16 cellular contexts compared by ENCODE assay signal in genomic region chr4:172838943-172839342, GRCh38.
DNase-seq lines count a peak whose midpoint lies in the region; ATAC-seq and TF ChIP-seq lines count a peak whose summit lies in the region.
"Had no signal": no experiment of that assay in that cellular context is flagged by ENCODE, and none has a peak within 500 bp of the region (broad histone marks: within the 10 kb centered on the region; RNA-seq: fewer than 3 reads in every experiment).

No MANE protein-coding gene starts in this region.

- H3K79me1 ChIP-seq in IMR-90 (ENCODE audit: low read depth in 1 of 2, low read length in 2 of 2), result no peaks in the 10 kb centered on the region

- H2AK9ac ChIP-seq in IMR-90 (replicated peaks; ENCODE audit: low read depth, low read length, poor library complexity), result no peak overlapping the region

- no peak overlapping the region for H3K4me2 ChIP-seq in IMR-90 (ENCODE audit: low read depth, low read length)
- H3K4me2 ChIP-seq: A549 had no signal

- no peak overlapping the region for H3K18ac ChIP-seq in IMR-90 (ENCODE audit: low read depth, low read length)

- H3K9ac ChIP-seq in IMR-90 (ENCODE audit: low read depth, low read length), result no peak overlapping the region
- H3K9ac ChIP-seq: BLaER1 treated with 17β-estradiol and CSF1 and Interleukin-3, amounts not matched to agents 10 nM and 100 nM had no signal

- dilution Hi-C loops in IMR-90 (cut with HindIII; ENCODE audit: low sequenced_read_pairs, unreplicated experiment), result no loop called here

- TF ChIP-seq POLR2A in IMR-90 (IDR thresholded peaks at IDR 0.05; ENCODE audit: low read depth, low read length), result no peak
- no peak for TF ChIP-seq POLR2A in esophagus muscularis mucosa (IDR thresholded peaks at IDR 0.05; ENCODE audit: low read depth)

- H3K9me3 ChIP-seq in IMR-90 (ENCODE audit: control insufficient read depth, insufficient read depth, low read length) (no peaks in the 10 kb centered on the region), esophagus muscularis mucosa (no peaks in the 10 kb centered on the region), mucosa of descending colon (no peaks in the 10 kb centered on the region)
- H3K9me3 ChIP-seq: BLaER1 treated with 17β-estradiol and CSF1 and Interleukin-3, amounts not matched to agents 10 nM and 100 nM; Caco-2 had no signal

- peaks cover 4% of the 10 kb centered on the region; the same call in 1 of the 2 replicates for H3K9me1 ChIP-seq in IMR-90 (ENCODE audit: insufficient read depth, low read length)

- 0 out of 2 replicates have a peak overlapping the region, but pooled peaks have one; percentile 34 for H3K4ac ChIP-seq in IMR-90 (ENCODE audit: low read depth, low read length)

- H3K4me3 ChIP-seq in IMR-90 (ENCODE audit: insufficient read depth, low read depth, low read length) (no peak overlapping the region), esophagus muscularis mucosa (no peak overlapping the region), mucosa of descending colon (no peak overlapping the region)
- H3K4me3 ChIP-seq: A549; BLaER1 treated with 17β-estradiol and CSF1 and Interleukin-3, amounts not matched to agents 10 nM and 100 nM had no signal

- in situ Hi-C loops in IMR-90 (cut with MboI; ENCODE audit: low sequenced_read_pairs), result no loop called here

- no peak for TF ChIP-seq EP300 in esophagus muscularis mucosa (IDR thresholded peaks at IDR 0.05)

- POLR2A ChIA-PET in IMR-90 (lab: Charles Lee; ENCODE audit: unreplicated experiment), result no interaction called here

- no peak overlapping the region for H3K23ac ChIP-seq in IMR-90 (ENCODE audit: low read depth, low read length)

- H2AFZ ChIP-seq in IMR-90 (replicated peaks; ENCODE audit: low read length, poor library complexity), result no peak overlapping the region

- H3K56ac ChIP-seq in IMR-90 (ENCODE audit: extremely low read depth, insufficient read depth, low read length), result no peak overlapping the region

- H3K36me3 ChIP-seq in IMR-90 (ENCODE audit: control insufficient read depth, insufficient read depth, low read length) (no peaks in the 10 kb centered on the region), esophagus muscularis mucosa (no peaks in the 10 kb centered on the region), mucosa of descending colon (ENCODE audit: low read depth) (no peaks in the 10 kb centered on the region)
- H3K36me3 ChIP-seq: BLaER1 treated with 17β-estradiol and CSF1 and Interleukin-3, amounts not matched to agents 10 nM and 100 nM had no signal

- no peak overlapping the region; a peak in 1 of 4 replicates for H4K8ac ChIP-seq in IMR-90 (ENCODE audit: low read depth in 2 of 2, low read length in 2 of 2)

- H2AK5ac ChIP-seq in IMR-90 (ENCODE audit: low read depth, low read length), result no peak overlapping the region

- TF ChIP-seq RAD21 in IMR-90 (IDR thresholded peaks at IDR 0.05; ENCODE audit: low read length), result no peak

- H2BK15ac ChIP-seq in IMR-90 (ENCODE audit: low read depth, low read length), result no peak overlapping the region

- CTCF ChIA-PET in IMR-90 (lab: Yijun Ruan, JAX), result no interaction called here

- TF ChIP-seq CTCF in IMR-90 (conservative IDR thresholded peaks at IDR 0.05; ENCODE audit: low read depth, low read length) (no peak), esophagus muscularis mucosa (IDR thresholded peaks at IDR 0.05) (no peak), mucosa of descending colon (IDR thresholded peaks at IDR 0.05) (no peak)

- H3K27ac ChIP-seq in IMR-90 (ENCODE audit: insufficient read depth, low read length) (no peak overlapping the region), esophagus muscularis mucosa (replicated peaks in 1 of 4) (no peak overlapping the region)
- H3K27ac ChIP-seq: 22Rv1, C4-2B had no signal

- H4K20me1 ChIP-seq in IMR-90 (ENCODE audit: insufficient read depth, low read length), result no peaks in the 10 kb centered on the region
- H4K20me1 ChIP-seq: BLaER1 treated with 17β-estradiol and CSF1 and Interleukin-3, amounts not matched to agents 10 nM and 100 nM had no signal

- WGBS in IMR-90 (ENCODE audit: extremely low coverage in 2 of 2, insufficient read length in 1 of 2), 2 experiments, result no CpG with 5 or more reads among the region's 3 CpGs
- WGBS in esophagus muscularis mucosa, result 82% methylated on average over 3 of the region's 3 CpGs

- BruUV-seq in IMR-90 (replicated peaks; lab: Mats Ljungman, UMichigan), result no TSS peak

- no peak for ATAC-seq in IMR-90 (ENCODE audit: low read depth)
- ATAC-seq in mucosa of descending colon, result peak; percentile 51
- ATAC-seq: A549; CD8-positive, alpha-beta T cell had no signal

- peak overlapping the region; percentile 52 for H2BK120ac ChIP-seq in IMR-90 (ENCODE audit: low read depth, low read length)

- H3K27me3 ChIP-seq in IMR-90 (ENCODE audit: control insufficient read depth, insufficient read depth, low read length) (no peaks in the 10 kb centered on the region), esophagus muscularis mucosa (no peaks in the 10 kb centered on the region)
- H3K27me3 ChIP-seq: BLaER1 treated with 17β-estradiol and CSF1 and Interleukin-3, amounts not matched to agents 10 nM and 100 nM had no signal

- H4K91ac ChIP-seq in IMR-90 (ENCODE audit: insufficient read depth, low read depth, low read length), result peak overlapping the region; percentile 18; the same call in 1 of the 2 replicates

- H2BK5ac ChIP-seq in IMR-90 (ENCODE audit: low read depth, low read length, poor library complexity, severe bottlenecking), result no peak overlapping the region

- no peak overlapping the region for H4K5ac ChIP-seq in IMR-90 (ENCODE audit: low read depth, low read length)

- H3K4me1 ChIP-seq in IMR-90 (ENCODE audit: control insufficient read depth, insufficient read depth, low read length), result peaks cover 5% of the 10 kb centered on the region; the same call in 1 of the 2 replicates
- peaks cover 0 to 17% (median 4%) of the 10 kb centered on the region in 4 donors for H3K4me1 ChIP-seq in esophagus muscularis mucosa
- no peaks in the 10 kb centered on the region for H3K4me1 ChIP-seq in mucosa of descending colon (ENCODE audit: low read depth)
- H3K4me1 ChIP-seq: Caco-2 had no signal

- H2BK20ac ChIP-seq in IMR-90 (ENCODE audit: low read depth, low read length), result no peak overlapping the region; the same call in 1 of the 2 replicates

- no peak for DNase-seq in IMR-90
- peak; percentile 57 for DNase-seq in esophagus muscularis mucosa (ENCODE audit: extremely low spot score)
- peak in 1 of 3 donors; percentile 9 for DNase-seq in mucosa of descending colon
- no peak for DNase-seq in activated effector memory CD4-positive, alpha-beta T cell treated with anti-CD3 and anti-CD28 coated beads, Interleukin-2, amount 50 U/mL, for 16 hours
- DNase-seq in HCEC 1CT, result no peak
- DNase-seq: AML-193; Caco-2; Calu3; CD4-positive, alpha-beta T cell; CD8-positive, alpha-beta T cell; DMS79 treated with DMSO at 0.1 percent for 48 hours; GF-D8 had no signal

- intact Hi-C loops in IMR-90 (cut with micrococcal nuclease), result no loop called here
- intact Hi-C loops in esophagus muscularis mucosa (cut with DNase I), result loop anchor here (10.0 kb wide), 1 partner anchor 994 kb away; no protein-coding TSS in a partner anchor
- intact Hi-C loops in mucosa of descending colon (cut with DNase I, micrococcal nuclease), result no loop called here

- no peak overlapping the region for H3K14ac ChIP-seq in IMR-90 (replicated peaks; ENCODE audit: low read depth, low read length)

TF ChIP-seq in IMR-90, 13 proteins besides CTCF, POLR2A, EP300 and RAD21:
- TF ChIP-seq MAFK (IDR thresholded peaks at IDR 0.05; ENCODE audit: low read depth, low read length) (no peak), MAZ (IDR thresholded peaks at IDR 0.05; ENCODE audit: borderline replicate concordance, low read depth, low read length) (no peak), SMC3 (IDR thresholded peaks at IDR 0.05; ENCODE audit: low read depth, low read length) (no peak), MXI1 (IDR thresholded peaks at IDR 0.05; ENCODE audit: borderline replicate concordance, low read depth, low read length) (no peak), BHLHE40 (IDR thresholded peaks at IDR 0.05; ENCODE audit: low read depth, low read length) (no peak), FOS (IDR thresholded peaks at IDR 0.05; ENCODE audit: low read depth, low read length) (no peak), CHD1 (IDR thresholded peaks at IDR 0.05; ENCODE audit: low read depth, low read length) (no peak), RCOR1 (IDR thresholded peaks at IDR 0.05; ENCODE audit: insufficient replicate concordance, low read length) (no peak), NFE2L2 (IDR thresholded peaks at IDR 0.05; ENCODE audit: low read depth, low read length) (no peak), CEBPB (IDR thresholded peaks at IDR 0.05; ENCODE audit: low read depth, low read length) (no peak), RFX5 (IDR thresholded peaks at IDR 0.05; ENCODE audit: low read depth, low read length) (no peak)
- TF ChIP-seq, protein P1, sequence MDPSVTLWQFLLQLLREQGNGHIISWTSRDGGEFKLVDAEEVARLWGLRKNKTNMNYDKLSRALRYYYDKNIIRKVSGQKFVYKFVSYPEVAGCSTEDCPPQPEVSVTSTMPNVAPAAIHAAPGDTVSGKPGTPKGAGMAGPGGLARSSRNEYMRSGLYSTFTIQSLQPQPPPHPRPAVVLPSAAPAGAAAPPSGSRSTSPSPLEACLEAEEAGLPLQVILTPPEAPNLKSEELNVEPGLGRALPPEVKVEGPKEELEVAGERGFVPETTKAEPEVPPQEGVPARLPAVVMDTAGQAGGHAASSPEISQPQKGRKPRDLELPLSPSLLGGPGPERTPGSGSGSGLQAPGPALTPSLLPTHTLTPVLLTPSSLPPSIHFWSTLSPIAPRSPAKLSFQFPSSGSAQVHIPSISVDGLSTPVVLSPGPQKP (IDR thresholded peaks at IDR 0.05; ENCODE audit: borderline replicate concordance, low read depth, low read length), result no peak
- TF ChIP-seq, protein P2, sequence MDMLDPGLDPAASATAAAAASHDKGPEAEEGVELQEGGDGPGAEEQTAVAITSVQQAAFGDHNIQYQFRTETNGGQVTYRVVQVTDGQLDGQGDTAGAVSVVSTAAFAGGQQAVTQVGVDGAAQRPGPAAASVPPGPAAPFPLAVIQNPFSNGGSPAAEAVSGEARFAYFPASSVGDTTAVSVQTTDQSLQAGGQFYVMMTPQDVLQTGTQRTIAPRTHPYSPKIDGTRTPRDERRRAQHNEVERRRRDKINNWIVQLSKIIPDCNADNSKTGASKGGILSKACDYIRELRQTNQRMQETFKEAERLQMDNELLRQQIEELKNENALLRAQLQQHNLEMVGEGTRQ (IDR thresholded peaks at IDR 0.05; ENCODE audit: low read depth, low read length), result no peak
TF ChIP-seq in IMR-90: peak in this region for 0.
